14 cellular contexts compared by ENCODE assay signal in genomic region chr18:12373032-12373770, GRCh38. TPM values are rescaled to one million over a fixed set of nuclear protein-coding genes. Genes with fewer than 3 reads are reported as not detected.
A peak's percentile ranks its signal among the peaks of the same experiment; 100 is the strongest.
DNase-seq lines count a peak whose midpoint lies in the region; ATAC-seq, FAIRE-seq and TF ChIP-seq lines count a peak whose summit lies in the region.
"Had no signal": no experiment of that assay in that cellular context is flagged by ENCODE, and none has a peak within 500 bp of the region (broad histone marks: within the 10 kb centered on the region; RNA-seq: fewer than 3 reads in every experiment).

No MANE protein-coding gene starts in this region.

- intact Hi-C loops in heart left ventricle (cut with DNase I) (loop anchor here in 6 of 10 donors (5.0 to 10.0 kb wide), 6 partner anchors 36 to 512 kb away; partner anchors contain the start of gene PTPN2 (in 1 of the 6)), Right ventricle myocardium inferior (cut with DNase I) (loop anchor here (1.0 to 10.0 kb wide), 3 partner anchors 11 to 622 kb away; partner anchors contain the start of genes CEP192 and IMPA2)
- intact Hi-C loops in activated T-helper 1 cell treated with anti-CD3 and anti-CD28 coated beads, Interleukin-12 subunit alpha, Interleukin-12 subunit beta, Interleukin-2, Interleukin-4 antibody, amounts not matched to agents 30 ng/mL and 10 ng/mL and 1 ng/mL, durations not matched to agents 14 hours and 24 hours and 36 hours (cut with micrococcal nuclease), result no loop called here

- dilution Hi-C loops in keratinocyte (cut with MboI; ENCODE audit: extremely low pct_ligation_motif_present, low sequenced_read_pairs), result no loop called here

- H3K9me3 ChIP-seq in heart left ventricle, result no peaks in the 10 kb centered on the region
- H3K9me3 ChIP-seq in keratinocyte (ENCODE audit: control insufficient read depth, low read depth, low read length), result no peaks in the 10 kb centered on the region

- H3K4me1 ChIP-seq in heart left ventricle (peaks cover 0 to 81% (median 45%) of the 10 kb centered on the region in 12 donors), keratinocyte (ENCODE audit: control insufficient read depth, extremely low read depth, insufficient read depth, low read length) (peaks cover 17% of the 10 kb centered on the region)

- peak in 1 of 5 donors; percentile 29 for DNase-seq in heart left ventricle
- DNase-seq in Right ventricle myocardium inferior (ENCODE audit: missing footprints), result no peak
- peak; percentile 73 for DNase-seq in amniotic epithelial cell (ENCODE audit: low read depth)
- no peak for DNase-seq in keratinocyte (ENCODE audit: low read depth, low spot score)
- no peak for DNase-seq in type B pancreatic cell (ENCODE audit: extremely low spot score, unreplicated experiment)
- DNase-seq in NCI-H187 treated with DMSO at 0.1 percent for 48 hours (lab: John Stamatoyannopoulos, UW), result no peak
- no peak for DNase-seq in activated T-helper 1 cell treated with anti-CD3 and anti-CD28 coated beads, Interleukin-12 subunit alpha, Interleukin-12 subunit beta, Interleukin-2, Interleukin-4 antibody, amounts not matched to agents 30 ng/mL and 10 ng/mL and 1 ng/mL, durations not matched to agents 14 hours and 24 hours and 36 hours (ENCODE audit: low spot score)
- DNase-seq: activated CD4-positive, alpha-beta T cell treated with anti-CD3 and anti-CD28 coated beads, Interleukin-2, amount 50 U/mL, for 48 hours; activated naive CD4-positive, alpha-beta T cell; NCI-H146; stimulated activated CD4-positive, alpha-beta T cell treated with anti-CD3 and anti-CD28 coated beads, Interleukin-15, amount 100 ng/mL, for 24 hours; SW 1271 had no signal

- H3K27ac ChIP-seq in heart left ventricle (peak overlapping the region; percentile 28 to 100 (median 96)), keratinocyte (ENCODE audit: control insufficient read depth, insufficient read depth, low read length) (no peak overlapping the region)

- WGBS in heart left ventricle, 4 donors, result 47 to 65% (median 54%) methylated on average over 4 of the region's 4 CpGs

- peak overlapping the region; percentile 62 for H3K4me3 Mint-ChIP-seq in type B pancreatic cell
- no peak overlapping the region for H3K4me3 Mint-ChIP-seq in activated T-helper 1 cell treated with anti-CD3 and anti-CD28 coated beads, Interleukin-12 subunit alpha, Interleukin-12 subunit beta, Interleukin-2, Interleukin-4 antibody, amounts not matched to agents 30 ng/mL and 10 ng/mL and 1 ng/mL, durations not matched to agents 14 hours and 24 hours and 36 hours

- no peak overlapping the region for H3K9ac ChIP-seq in keratinocyte (ENCODE audit: control insufficient read depth, extremely low read depth, insufficient read depth, low read length)

- H3K4me3 ChIP-seq in heart left ventricle, result peak overlapping the region in 7 of 12 donors; percentile 12 to 95 (median 82)
- no peak overlapping the region for H3K4me3 ChIP-seq in keratinocyte (ENCODE audit: control insufficient read depth in 2 of 3, extremely low read depth in 1 of 3, insufficient read depth in 2 of 3, low read depth in 1 of 3, low read length in 3 of 3)

- ATAC-seq in heart left ventricle (peak in 1 of 4 donors; percentile 11), Right ventricle myocardium inferior (no peak), GM18517 (IDR thresholded peaks at IDR 0.05; ENCODE audit: unreplicated experiment) (no peak)
- ATAC-seq: HCT116 had no signal

- H3K27me3 ChIP-seq in heart left ventricle (no peaks in the 10 kb centered on the region), keratinocyte (ENCODE audit: control insufficient read depth, extremely low read depth, insufficient read depth, low read length) (no peaks in the 10 kb centered on the region)

- peak overlapping the region; percentile 13 for H3K27ac Mint-ChIP-seq in type B pancreatic cell
- no peak overlapping the region for H3K27ac Mint-ChIP-seq in activated T-helper 1 cell treated with anti-CD3 and anti-CD28 coated beads, Interleukin-12 subunit alpha, Interleukin-12 subunit beta, Interleukin-2, Interleukin-4 antibody, amounts not matched to agents 30 ng/mL and 10 ng/mL and 1 ng/mL, durations not matched to agents 14 hours and 24 hours and 36 hours

- H3K9me1 ChIP-seq in keratinocyte (ENCODE audit: control insufficient read depth, extremely low read depth, insufficient read depth, low read length), result peaks cover 5% of the 10 kb centered on the region

- peaks cover 77% of the 10 kb centered on the region for H3K79me2 ChIP-seq in keratinocyte (ENCODE audit: control insufficient read depth, insufficient read depth, low read length)

- FAIRE-seq in keratinocyte (lab: Jason Lieb, UNC), result no peak

- no peak for TF ChIP-seq POLR2A in heart left ventricle (IDR thresholded peaks at IDR 0.05)

- peaks cover 41% of the 10 kb centered on the region for H3K4me1 Mint-ChIP-seq in type B pancreatic cell (ENCODE audit: unreplicated experiment)
- H3K4me1 Mint-ChIP-seq in activated T-helper 1 cell treated with anti-CD3 and anti-CD28 coated beads, Interleukin-12 subunit alpha, Interleukin-12 subunit beta, Interleukin-2, Interleukin-4 antibody, amounts not matched to agents 30 ng/mL and 10 ng/mL and 1 ng/mL, durations not matched to agents 14 hours and 24 hours and 36 hours (ENCODE audit: low read depth), result peaks cover 43% of the 10 kb centered on the region

- H3K9me3 Mint-ChIP-seq in type B pancreatic cell, result no peaks in the 10 kb centered on the region
- H3K9me3 Mint-ChIP-seq in activated T-helper 1 cell treated with anti-CD3 and anti-CD28 coated beads, Interleukin-12 subunit alpha, Interleukin-12 subunit beta, Interleukin-2, Interleukin-4 antibody, amounts not matched to agents 30 ng/mL and 10 ng/mL and 1 ng/mL, durations not matched to agents 14 hours and 24 hours and 36 hours, result no peaks in the 10 kb centered on the region

- no peak for TF ChIP-seq CTCF in heart left ventricle (IDR thresholded peaks at IDR 0.05)
- TF ChIP-seq CTCF in keratinocyte (optimal IDR thresholded peaks at IDR 0.05 in 1 of 3, IDR thresholded peaks at IDR 0.05 in 1 of 3, conservative IDR thresholded peaks at IDR 0.05 in 1 of 3; ENCODE audit: extremely low read depth in 1 of 3, insufficient read depth in 2 of 3, low read length in 3 of 3), result no peak
- no peak for TF ChIP-seq CTCF in type B pancreatic cell (conservative IDR thresholded peaks at IDR 0.05)

- H3K36me3 ChIP-seq in heart left ventricle (peaks cover 0 to 26% (median 20%) of the 10 kb centered on the region in 9 donors), keratinocyte (ENCODE audit: control insufficient read depth in 2 of 2, extremely low read depth in 1 of 2, insufficient read depth in 2 of 2, low read length in 2 of 2) (peaks cover 1 to 28% of the 10 kb centered on the region in 2 experiments)

- H3K36me3 Mint-ChIP-seq in type B pancreatic cell, result peaks cover 12% of the 10 kb centered on the region
- peaks cover 23% of the 10 kb centered on the region for H3K36me3 Mint-ChIP-seq in activated T-helper 1 cell treated with anti-CD3 and anti-CD28 coated beads, Interleukin-12 subunit alpha, Interleukin-12 subunit beta, Interleukin-2, Interleukin-4 antibody, amounts not matched to agents 30 ng/mL and 10 ng/mL and 1 ng/mL, durations not matched to agents 14 hours and 24 hours and 36 hours (ENCODE audit: low read depth)

- no peaks in the 10 kb centered on the region for H3K27me3 Mint-ChIP-seq in type B pancreatic cell
- H3K27me3 Mint-ChIP-seq in activated T-helper 1 cell treated with anti-CD3 and anti-CD28 coated beads, Interleukin-12 subunit alpha, Interleukin-12 subunit beta, Interleukin-2, Interleukin-4 antibody, amounts not matched to agents 30 ng/mL and 10 ng/mL and 1 ng/mL, durations not matched to agents 14 hours and 24 hours and 36 hours (ENCODE audit: insufficient read depth), result no peaks in the 10 kb centered on the region

- H4K20me1 ChIP-seq in keratinocyte (ENCODE audit: control insufficient read depth, extremely low read depth, insufficient read depth, low read length), result peaks cover 11% of the 10 kb centered on the region

- peak overlapping the region; percentile 37 for H3K4me2 ChIP-seq in keratinocyte (ENCODE audit: control insufficient read depth, extremely low read depth, insufficient read depth, low read depth, low read length)

- no peak overlapping the region for H2AFZ ChIP-seq in keratinocyte (ENCODE audit: control insufficient read depth, low read length)

RNA-seq across cellular contexts. Expression of gene AFG3L2, which starts 3.8 kb away (rescaled TPM):
- total RNA-seq in heart left ventricle, result 100 to 1,000 TPM; 107 to 174 (median 142) TPM
- polyA plus RNA-seq in heart left ventricle, result 10 to 100 TPM; 59.9 to 89.4 TPM
- total RNA-seq in Right ventricle myocardium inferior, result 140 TPM
- 31.0 to 47.5 TPM (median 42.2 TPM) in 3 replicates for polyA plus RNA-seq in keratinocyte
- 57.6 TPM for polyA plus RNA-seq in keratinocyte (2011; ENCODE audit: low read depth)
- polyA plus RNA-seq in keratinocyte (2011; cell fraction: cytosol; rRNA removed), result 31.3 and 36.9 TPM in 2 replicates
- 55.3 and 62.9 TPM in 2 replicates for polyA plus RNA-seq in keratinocyte (2011; cell fraction: nucleus; rRNA removed)
- polyA plus RNA-seq in keratinocyte (2012; ENCODE audit: low replicate concordance), result 37.8 and 39.1 TPM in 2 replicates
- polyA minus RNA-seq in keratinocyte, result 15.5 to 37.2 TPM (median 30.0 TPM) in 3 replicates
- polyA minus RNA-seq in keratinocyte (2011; cell fraction: cytosol; rRNA and poly(A)+ RNA removed), result 34.0 TPM
- 26.8 and 46.2 TPM in 2 replicates for polyA minus RNA-seq in keratinocyte (2011; cell fraction: nucleus; rRNA and poly(A)+ RNA removed)
- total RNA-seq in type B pancreatic cell (ENCODE audit: low replicate concordance), result 56.0 and 62.6 TPM in 2 replicates
- total RNA-seq in activated T-helper 1 cell treated with anti-CD3 and anti-CD28 coated beads, Interleukin-12 subunit alpha, Interleukin-12 subunit beta, Interleukin-2, Interleukin-4 antibody, amounts not matched to agents 30 ng/mL and 10 ng/mL and 1 ng/mL, durations not matched to agents 14 hours and 24 hours and 36 hours, result 66.8 and 70.6 TPM in 2 replicates

RNA-seq across cellular contexts. Expression of gene PRELID3A, which starts 34.5 kb away (rescaled TPM):
- total RNA-seq in heart left ventricle, result 1 to 10 TPM in 4 of 9 donors, under 1 TPM in 5; 0.31 to 2.4 (median 0.87) TPM
- polyA plus RNA-seq in heart left ventricle, result 1 to 10 TPM; 1.3 to 2.0 TPM
- total RNA-seq in Right ventricle myocardium inferior, result 1.9 TPM
- polyA plus RNA-seq in keratinocyte, result 5.4 to 7.6 TPM (median 6.8 TPM) in 3 replicates
- 1.9 TPM for polyA plus RNA-seq in keratinocyte (2011; ENCODE audit: low read depth)
- polyA plus RNA-seq in keratinocyte (2011; cell fraction: cytosol; rRNA removed), result 4.9 and 7.4 TPM in 2 replicates
- 20.2 and 22.0 TPM in 2 replicates for polyA plus RNA-seq in keratinocyte (2011; cell fraction: nucleus; rRNA removed)
- 2.1 and 5.4 TPM in 2 replicates for polyA plus RNA-seq in keratinocyte (2012; ENCODE audit: low replicate concordance)
- 0.30 to 3.1 TPM (median 2.0 TPM) in 3 replicates for polyA minus RNA-seq in keratinocyte
- polyA minus RNA-seq in keratinocyte (2011; cell fraction: cytosol; rRNA and poly(A)+ RNA removed), result 5.6 TPM
- polyA minus RNA-seq in keratinocyte (2011; cell fraction: nucleus; rRNA and poly(A)+ RNA removed), result 2.4 and 5.5 TPM in 2 replicates
- total RNA-seq in type B pancreatic cell (ENCODE audit: low replicate concordance), result 2.6 and 8.2 TPM in 2 replicates
- total RNA-seq in activated T-helper 1 cell treated with anti-CD3 and anti-CD28 coated beads, Interleukin-12 subunit alpha, Interleukin-12 subunit beta, Interleukin-2, Interleukin-4 antibody, amounts not matched to agents 30 ng/mL and 10 ng/mL and 1 ng/mL, durations not matched to agents 14 hours and 24 hours and 36 hours, result 5.5 and 5.7 TPM in 2 replicates

Comparison
In these comparisons a context has a peak if more than half of its experiments do, and no peak if none do; other contexts are left out.
1. H3K4me3 ChIP-seq: peak in heart left ventricle (7 of 12); none in keratinocyte (0 of 3).